In the genomic region with DNA sequence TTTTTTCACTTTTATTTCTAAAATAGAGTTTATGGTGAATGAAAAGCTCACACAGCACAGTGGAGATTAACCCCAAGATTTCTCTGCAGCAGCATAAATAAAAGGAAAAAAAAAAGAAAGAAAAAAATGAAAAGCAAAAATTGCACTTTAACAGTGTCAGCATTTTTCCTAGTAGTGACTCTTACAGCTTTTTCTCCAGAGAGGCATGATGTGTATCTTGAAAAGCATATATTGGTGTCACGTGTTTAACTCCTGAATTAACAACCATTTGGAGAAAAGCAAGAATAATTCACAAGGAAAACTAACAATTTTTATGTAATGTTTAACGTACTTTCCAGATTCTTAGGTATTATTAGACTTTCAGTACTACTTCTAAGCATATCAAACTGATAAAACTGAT, we compare ENCODE assay signal across 31 cellular contexts.
"Had no signal": no experiment of that assay in that cellular context is flagged by ENCODE, and none has a peak within 500 bp of the region (broad histone marks: within the 10 kb centered on the region; RNA-seq: fewer than 3 reads in every experiment).

No MANE protein-coding gene starts in this region.

- H3K4me2 ChIP-seq: neural progenitor cell, smooth muscle cell had no signal

- H2AFZ ChIP-seq: neural progenitor cell, parathyroid adenoma had no signal

- H3K4me1 ChIP-seq: neural progenitor cell, parathyroid adenoma, psoas muscle, spleen, suprapubic skin, testis, tibial artery, transverse colon, upper lobe of right lung, uterus had no signal

- H3K27ac Mint-ChIP-seq: natural killer cell; nephron; neural progenitor cell; progenitor cell of endocrine pancreas; stimulated activated memory B cell treated with anti-CD40 and anti-IgM and Interleukin-4, amounts not matched to agents 10 μg/mL and 1 μg/mL and 100 μg/mL, for 72 hours; stimulated activated naive CD8-positive, alpha-beta T cell treated with anti-CD3 and anti-CD28 coated beads, Interleukin-15, amount 100 ng/mL, for 72 hours; type B pancreatic cell had no signal

- H3K36me3 ChIP-seq: ovary, spleen, suprapubic skin, tibial artery, transverse colon, upper lobe of right lung, uterus had no signal

- H3K9me3 ChIP-seq: ovary, psoas muscle, spleen, suprapubic skin, testis, tibial artery, transverse colon, upper lobe of right lung, uterus had no signal

- H3K79me2 ChIP-seq: parathyroid adenoma had no signal

- ATAC-seq: natural killer cell; psoas muscle; right cardiac atrium; sciatic nerve; stimulated activated memory B cell treated with anti-CD40 and anti-IgM and Interleukin-4, amounts not matched to agents 10 μg/mL and 1 μg/mL and 100 μg/mL, for 72 hours; stimulated activated naive CD8-positive, alpha-beta T cell treated with anti-CD3 and anti-CD28 coated beads, Interleukin-15, amount 100 ng/mL, for 72 hours; stimulated activated naive CD8-positive, alpha-beta T cell treated with anti-CD3 and anti-CD28 coated beads, Interleukin-15, Interleukin-2, amounts not matched to agents 100 U/mL and 50 U/mL, for 24 hours; upper lobe of right lung had no signal

- H3K4me3 ChIP-seq: neural progenitor cell, ovary, psoas muscle, skin epidermis, smooth muscle cell, spleen, suprapubic skin, testis, tibial artery, transverse colon, upper lobe of right lung, uterus had no signal

- H3K27ac ChIP-seq: neural progenitor cell, ovary, parathyroid adenoma, psoas muscle, skin epidermis, spleen, suprapubic skin, testis, tibial artery, transverse colon, upper lobe of right lung, uterus had no signal

- H3K9me3 Mint-ChIP-seq: natural killer cell; nephron; neural progenitor cell; stimulated activated naive CD8-positive, alpha-beta T cell treated with anti-CD3 and anti-CD28 coated beads, Interleukin-15, amount 100 ng/mL, for 72 hours; type B pancreatic cell had no signal

- H3K27me3 Mint-ChIP-seq: progenitor cell of endocrine pancreas; stimulated activated memory B cell treated with anti-CD40 and anti-IgM and Interleukin-4, amounts not matched to agents 10 μg/mL and 1 μg/mL and 100 μg/mL, for 72 hours; stimulated activated naive CD8-positive, alpha-beta T cell treated with anti-CD3 and anti-CD28 coated beads, Interleukin-15, amount 100 ng/mL, for 72 hours; type B pancreatic cell had no signal

- H3K4me3 Mint-ChIP-seq: natural killer cell; nephron; neural progenitor cell; stimulated activated memory B cell treated with anti-CD40 and anti-IgM and Interleukin-4, amounts not matched to agents 10 μg/mL and 1 μg/mL and 100 μg/mL, for 72 hours; stimulated activated naive CD8-positive, alpha-beta T cell treated with anti-CD3 and anti-CD28 coated beads, Interleukin-15, amount 100 ng/mL, for 72 hours; type B pancreatic cell had no signal

- H3K36me3 Mint-ChIP-seq: natural killer cell; stimulated activated memory B cell treated with anti-CD40 and anti-IgM and Interleukin-4, amounts not matched to agents 10 μg/mL and 1 μg/mL and 100 μg/mL, for 72 hours had no signal

- H3K27me3 ChIP-seq: neural progenitor cell, ovary, suprapubic skin, testis, tibial artery, transverse colon, upper lobe of right lung, uterus had no signal

- DNase-seq: natural killer cell; occipital lobe; ovary; posterior cingulate gyrus; psoas muscle; right cardiac atrium; spleen; stimulated activated CD4-positive, alpha-beta T cell treated with anti-CD3 and anti-CD28 coated beads, Interleukin-12 subunit alpha, Interleukin-12 subunit beta, amount 100 ng/mL, for 4 hours; stimulated activated CD4-positive, alpha-beta T cell treated with anti-CD3 and anti-CD28 coated beads, Interleukin-1b, Interleukin-23, amount 100 ng/mL, for 48 hours; stimulated activated CD4-positive, alpha-beta T cell treated with anti-CD3 and anti-CD28 coated beads, Interleukin-4, amount 100 ng/mL, for 1 hour; stimulated activated CD4-positive, alpha-beta T cell treated with anti-CD3 and anti-CD28 coated beads, Interleukin-4, amount 100 ng/mL, for 4 hours; stimulated activated CD8-positive, alpha-beta memory T cell treated with anti-CD3 and anti-CD28 coated beads, Interleukin-4, amount 100 ng/mL, for 48 hours; stimulated activated naive CD4-positive, alpha-beta T cell; stimulated activated naive CD8-positive, alpha-beta T cell treated with anti-CD3 and anti-CD28 coated beads, Interleukin-15, amount 100 ng/mL, for 72 hours; stimulated activated naive CD8-positive, alpha-beta T cell treated with anti-CD3 and anti-CD28 coated beads, Interleukin-15, Interleukin-2, amounts not matched to agents 100 U/mL and 50 U/mL, for 24 hours; substantia nigra; testis; tibial artery; transverse colon; upper lobe of right lung; uterus had no signal

- H3K4me1 Mint-ChIP-seq: natural killer cell; nephron; stimulated activated memory B cell treated with anti-CD40 and anti-IgM and Interleukin-4, amounts not matched to agents 10 μg/mL and 1 μg/mL and 100 μg/mL, for 72 hours; stimulated activated naive CD8-positive, alpha-beta T cell treated with anti-CD3 and anti-CD28 coated beads, Interleukin-15, amount 100 ng/mL, for 72 hours had no signal

- H3K9ac ChIP-seq: neural progenitor cell, parathyroid adenoma had no signal
